1 cellular context compared by ENCODE assay signal in the genomic region with DNA sequence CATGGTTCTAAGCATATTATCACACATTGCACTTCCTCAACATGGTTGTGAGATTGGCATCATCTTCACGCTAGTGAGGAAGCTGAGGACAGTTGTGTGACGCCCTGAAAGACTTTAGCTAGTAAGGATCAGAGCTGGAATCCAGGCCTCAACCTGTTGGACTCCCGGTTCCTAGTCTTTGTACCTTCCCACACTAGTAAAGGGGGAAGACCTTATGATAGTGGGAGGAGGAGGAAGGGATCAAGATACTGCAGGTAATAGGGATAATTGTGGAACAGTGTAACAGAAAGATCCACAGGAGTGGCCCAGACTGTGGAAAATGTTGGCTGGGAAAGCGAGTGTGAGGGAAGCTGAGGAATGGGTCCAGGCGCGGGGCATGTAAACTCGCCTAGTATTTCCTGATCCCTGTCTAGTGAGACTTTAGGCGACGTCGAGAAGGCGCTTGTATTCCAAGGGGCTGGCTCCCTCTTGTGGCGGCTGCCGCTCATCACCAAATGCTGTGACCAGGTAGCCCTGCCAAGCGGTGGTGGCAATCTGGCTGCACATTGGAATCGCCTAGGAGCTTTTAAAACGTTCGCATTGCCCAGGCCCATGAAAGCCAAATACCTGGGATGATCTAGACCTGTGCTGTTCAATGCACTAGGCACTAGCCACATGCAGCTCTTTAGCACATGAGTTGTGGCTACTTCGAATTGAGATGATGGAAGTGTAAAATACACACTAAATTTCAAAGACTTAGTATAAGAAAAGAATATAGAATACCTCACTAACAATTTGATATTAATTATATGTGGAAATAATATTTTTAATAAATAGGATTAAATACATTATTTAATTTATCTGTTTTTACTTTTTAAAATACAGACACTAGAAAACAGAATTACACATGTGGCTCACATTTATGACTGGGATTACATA.
TF ChIP-seq lines count a peak whose summit lies in the region.

No MANE protein-coding gene starts in this region.

TF ChIP-seq in H1, 55 proteins besides CTCF, POLR2A, EP300 and RAD21:
- no peak for TF ChIP-seq TEAD4 (IDR thresholded peaks at IDR 0.05; ENCODE audit: low read depth, low read length)
- peak; percentile 50; the same call in 1 of the 2 replicates for TF ChIP-seq YY1 (IDR thresholded peaks at IDR 0.05; ENCODE audit: low read depth, low read length)
- TF ChIP-seq CTBP2 (IDR thresholded peaks at IDR 0.05; ENCODE audit: borderline replicate concordance, insufficient read depth, insufficient read length, low read length): no peak
